ENCODE assay signal across 18 cellular contexts in the genomic region with DNA sequence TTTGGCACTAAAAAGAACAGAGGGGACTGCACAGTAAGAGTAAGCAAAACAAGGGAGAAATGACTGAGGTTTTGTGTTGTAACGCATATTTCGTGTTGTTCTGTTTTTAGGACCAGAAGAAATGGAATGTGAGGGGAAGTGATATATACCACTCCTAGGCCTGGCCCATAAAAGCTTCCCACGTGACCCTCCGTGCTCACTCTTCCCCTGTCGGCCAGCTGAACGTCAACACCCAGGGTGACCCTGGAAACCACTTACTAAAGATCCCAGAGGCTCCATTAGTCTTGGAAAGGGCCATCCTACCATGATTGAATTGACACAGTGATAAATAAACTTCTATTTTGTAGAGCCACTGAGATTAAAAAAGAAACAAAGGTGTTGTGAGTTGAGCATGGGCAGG.
DNase-seq lines count a peak whose midpoint lies in the region; ATAC-seq and TF ChIP-seq lines count a peak whose summit lies in the region.
"Had no signal": no experiment of that assay in that cellular context is flagged by ENCODE, and none has a peak within 500 bp of the region (broad histone marks: within the 10 kb centered on the region; RNA-seq: fewer than 3 reads in every experiment).

No MANE protein-coding gene starts in this region.

- H3K4me3 ChIP-seq in NB4 (ENCODE audit: low read depth, low read length) (no peak overlapping the region), subcutaneous abdominal adipose tissue (ENCODE audit: low read depth in 1 of 5, low read length in 5 of 5) (no peak overlapping the region)
- H3K4me3 ChIP-seq: HAP-1, skin epidermis, transverse colon had no signal

- peak overlapping the region; percentile 57 for H3K27ac ChIP-seq in subcutaneous abdominal adipose tissue (ENCODE audit: low read depth, low read length)
- H3K27ac ChIP-seq: foreskin keratinocyte had no signal

- no peaks in the 10 kb centered on the region for H3K27me3 ChIP-seq in subcutaneous abdominal adipose tissue (ENCODE audit: control insufficient read depth in 5 of 5, insufficient read depth in 4 of 5, low read length in 5 of 5)
- H3K27me3 ChIP-seq: foreskin keratinocyte, transverse colon had no signal

- peak; percentile 16 for DNase-seq in NB4 (ENCODE audit: low read depth)
- peak; percentile 56 for DNase-seq in amniotic epithelial cell (ENCODE audit: low read depth)
- DNase-seq in left lobe of liver (ENCODE audit: low spot score): no peak
- DNase-seq: amniotic stem cell, DMS 273 treated with DMSO at 0.1 percent for 48 hours, foreskin keratinocyte, GF-D8, NCI-H69, transverse colon had no signal

- peak; percentile 52 for ATAC-seq in left lobe of liver
- no peak for ATAC-seq in HG02571 (IDR thresholded peaks at IDR 0.05; ENCODE audit: unreplicated experiment)
- ATAC-seq in HG02610 (IDR thresholded peaks at IDR 0.05; ENCODE audit: unreplicated experiment): no peak
- ATAC-seq in GM19455 (IDR thresholded peaks at IDR 0.05; ENCODE audit: unreplicated experiment): no peak
- no peak for ATAC-seq in HG03159 (IDR thresholded peaks at IDR 0.05; ENCODE audit: unreplicated experiment)
- ATAC-seq: foreskin keratinocyte, Panc1, WTC11 had no signal

- no peak for TF ChIP-seq POLR2A in NB4 (IDR thresholded peaks at IDR 0.05; ENCODE audit: extremely low read depth, insufficient read length)

- peaks cover 0 to 27% (median 16%) of the 10 kb centered on the region in 5 donors for H3K4me1 ChIP-seq in subcutaneous abdominal adipose tissue (ENCODE audit: control insufficient read depth in 5 of 5, insufficient read depth in 5 of 5, low read length in 5 of 5)
- H3K4me1 ChIP-seq: foreskin keratinocyte, HAP-1, transverse colon had no signal

- peak overlapping the region in 1 of 5 donors; percentile 31 for H3K9ac ChIP-seq in subcutaneous abdominal adipose tissue (ENCODE audit: low read length in 5 of 5)

- peaks cover 23 to 33% (median 32%) of the 10 kb centered on the region in 5 donors for H3K36me3 ChIP-seq in subcutaneous abdominal adipose tissue (ENCODE audit: control insufficient read depth in 5 of 5, insufficient read depth in 5 of 5, low read length in 5 of 5)

- TF ChIP-seq CTCF in NB4 (IDR thresholded peaks at IDR 0.05; ENCODE audit: low read depth, low read length): no peak

- no peaks in the 10 kb centered on the region for H3K9me3 ChIP-seq in subcutaneous abdominal adipose tissue (ENCODE audit: control insufficient read depth in 5 of 5, low read length in 5 of 5)
- H3K9me3 ChIP-seq: HAP-1, transverse colon had no signal
